8 cellular contexts compared by ENCODE assay signal in genomic region chr20:35600176-35600995, GRCh38. TPM values are rescaled to one million over a fixed set of nuclear protein-coding genes. Genes with fewer than 3 reads are reported as not detected.
DNase-seq lines count a peak whose midpoint lies in the region; ATAC-seq and TF ChIP-seq lines count a peak whose summit lies in the region.

No MANE protein-coding gene starts in this region.

- no peak for DNase-seq in CD4-positive, CD25-positive, alpha-beta regulatory T cell
- DNase-seq in activated CD8-positive, alpha-beta T cell treated with anti-CD3 and anti-CD28 coated beads for 36 hours = no peak
- no peak for DNase-seq in iPS DF 6.9 (ENCODE audit: low read depth, low spot score)
- DNase-seq in prostate gland (ENCODE audit: low spot score) = no peak
- no peak for DNase-seq in DMS79 (lab: John Stamatoyannopoulos, UW)
- no peak for DNase-seq in OCI-M2 (lab: John Stamatoyannopoulos, UW; ENCODE audit: unreplicated experiment)
- no peak for DNase-seq in COR-L47 (lab: John Stamatoyannopoulos, UW)

- intact Hi-C loops in activated CD8-positive, alpha-beta T cell treated with anti-CD3 and anti-CD28 coated beads for 36 hours (cut with micrococcal nuclease) = no loop called here
- intact Hi-C loops in prostate gland (cut with DNase I) = loop anchor here (5.0 kb wide), 2 partner anchors 97 to 287 kb away; partner anchors contain the start of genes NFS1 and ROMO1

- no peak for ATAC-seq in CD4-positive, CD25-positive, alpha-beta regulatory T cell (ENCODE audit: low read depth in 2 of 2)
- ATAC-seq in activated CD8-positive, alpha-beta T cell treated with anti-CD3 and anti-CD28 coated beads for 36 hours = no peak
- no peak for ATAC-seq in GM18505 (IDR thresholded peaks at IDR 0.05; ENCODE audit: unreplicated experiment)

- H3K27ac ChIP-seq in CD4-positive, CD25-positive, alpha-beta regulatory T cell (ENCODE audit: insufficient read depth, low read length, poor library complexity, severe bottlenecking) = no peak overlapping the region
- no peak overlapping the region for H3K27ac ChIP-seq in iPS DF 6.9 (ENCODE audit: low read length)
- no peak overlapping the region for H3K27ac ChIP-seq in prostate gland

- H3K36me3 ChIP-seq in CD4-positive, CD25-positive, alpha-beta regulatory T cell (ENCODE audit: control insufficient read depth, insufficient read depth, low read length) = no peaks in the 10 kb centered on the region
- no peaks in the 10 kb centered on the region for H3K36me3 ChIP-seq in iPS DF 6.9 (ENCODE audit: control insufficient read depth, insufficient read depth, low read length)
- H3K36me3 ChIP-seq in prostate gland = no peaks in the 10 kb centered on the region

- H3K9me3 Mint-ChIP-seq in CD4-positive, CD25-positive, alpha-beta regulatory T cell = no peaks in the 10 kb centered on the region
- H3K9me3 Mint-ChIP-seq in activated CD8-positive, alpha-beta T cell treated with anti-CD3 and anti-CD28 coated beads for 36 hours = no peaks in the 10 kb centered on the region

- H3K4me1 Mint-ChIP-seq in CD4-positive, CD25-positive, alpha-beta regulatory T cell = peaks cover 0 to 16% (median 8%) of the 10 kb centered on the region in 4 donors
- H3K4me1 Mint-ChIP-seq in activated CD8-positive, alpha-beta T cell treated with anti-CD3 and anti-CD28 coated beads for 36 hours (ENCODE audit: low read depth) = peaks cover 4% of the 10 kb centered on the region

- CTCF ChIA-PET in activated CD8-positive, alpha-beta T cell treated with anti-CD3 and anti-CD28 coated beads for 36 hours (lab: Charles Lee) = interaction anchor here (1.2 to 2.0 kb wide), 4 partner anchors 12 to 393 kb away, joined by 3 to 9 read pairs (median 4); no protein-coding TSS in a partner anchor

- no peak overlapping the region for H3K4me3 ChIP-seq in CD4-positive, CD25-positive, alpha-beta regulatory T cell (ENCODE audit: low read depth, low read length)
- peak overlapping the region; percentile 29; the same call in 1 of the 2 replicates for H3K4me3 ChIP-seq in iPS DF 6.9 (ENCODE audit: low read length)
- H3K4me3 ChIP-seq in prostate gland = peak overlapping the region; percentile 27 to 42

- H3K27me3 Mint-ChIP-seq in CD4-positive, CD25-positive, alpha-beta regulatory T cell = peaks cover 65% of the 10 kb centered on the region
- H3K27me3 Mint-ChIP-seq in activated CD8-positive, alpha-beta T cell treated with anti-CD3 and anti-CD28 coated beads for 36 hours = peaks cover 28% of the 10 kb centered on the region

- POLR2A ChIA-PET in activated CD8-positive, alpha-beta T cell treated with anti-CD3 and anti-CD28 coated beads for 36 hours (lab: Charles Lee) = interaction anchor here (1.0 to 1.7 kb wide), 2 partner anchors 15 to 73 kb away, joined by 3 to 4 read pairs; partner anchors contain the start of gene SPAG4

- TF ChIP-seq CTCF in activated CD8-positive, alpha-beta T cell treated with anti-CD3 and anti-CD28 coated beads for 36 hours (IDR thresholded peaks at IDR 0.05) = no peak
- no peak for TF ChIP-seq CTCF in prostate gland (IDR thresholded peaks at IDR 0.05)

- H3K4me1 ChIP-seq in CD4-positive, CD25-positive, alpha-beta regulatory T cell (ENCODE audit: control insufficient read depth, insufficient read depth, low read length, poor library complexity, severe bottlenecking) = peaks cover 18% of the 10 kb centered on the region
- H3K4me1 ChIP-seq in iPS DF 6.9 (ENCODE audit: control insufficient read depth, insufficient read depth, low read length) = 0 out of 2 replicates have a peak, but pooled peaks cover 1% of the 10 kb centered on the region
- H3K4me1 ChIP-seq in prostate gland (replicated peaks) = no peaks in the 10 kb centered on the region

- WGBS in iPS DF 6.9 (ENCODE audit: insufficient coverage, insufficient read length) = no CpG with 5 or more reads among the region's 34 CpGs
- 26% methylated on average over 34 of the region's 34 CpGs for WGBS in prostate gland

- no peak overlapping the region for H3K27ac Mint-ChIP-seq in CD4-positive, CD25-positive, alpha-beta regulatory T cell
- no peak overlapping the region for H3K27ac Mint-ChIP-seq in activated CD8-positive, alpha-beta T cell treated with anti-CD3 and anti-CD28 coated beads for 36 hours

- H3K27me3 ChIP-seq in CD4-positive, CD25-positive, alpha-beta regulatory T cell (ENCODE audit: control insufficient read depth, insufficient read depth, low read length) = no peaks in the 10 kb centered on the region
- H3K27me3 ChIP-seq in iPS DF 6.9 (ENCODE audit: control insufficient read depth, insufficient read depth, low read length) = peaks cover 5% of the 10 kb centered on the region; the same call in 1 of the 2 replicates
- no peaks in the 10 kb centered on the region for H3K27me3 ChIP-seq in prostate gland (replicated peaks; ENCODE audit: insufficient read depth)

- no peaks in the 10 kb centered on the region for H3K36me3 Mint-ChIP-seq in CD4-positive, CD25-positive, alpha-beta regulatory T cell
- H3K36me3 Mint-ChIP-seq in activated CD8-positive, alpha-beta T cell treated with anti-CD3 and anti-CD28 coated beads for 36 hours (ENCODE audit: low read depth) = no peaks in the 10 kb centered on the region

- no peaks in the 10 kb centered on the region for H3K9me3 ChIP-seq in CD4-positive, CD25-positive, alpha-beta regulatory T cell (ENCODE audit: control insufficient read depth in 2 of 2, low read length in 2 of 2)
- H3K9me3 ChIP-seq in iPS DF 6.9 (ENCODE audit: control insufficient read depth, insufficient read depth, low read length) = no peaks in the 10 kb centered on the region
- H3K9me3 ChIP-seq in prostate gland = no peaks in the 10 kb centered on the region

- peak overlapping the region; percentile 60 to 87 (median 80) for H3K4me3 Mint-ChIP-seq in CD4-positive, CD25-positive, alpha-beta regulatory T cell
- peak overlapping the region; percentile 69 for H3K4me3 Mint-ChIP-seq in activated CD8-positive, alpha-beta T cell treated with anti-CD3 and anti-CD28 coated beads for 36 hours

- no peak for TF ChIP-seq POLR2A in prostate gland (IDR thresholded peaks at IDR 0.05)
- no peak for TF ChIP-seq POLR2A in GM18505 (IDR thresholded peaks at IDR 0.05; ENCODE audit: borderline replicate concordance, extremely low read depth, insufficient read depth, insufficient read length)

RNA-seq across cellular contexts. Expression of gene SPAG4, which starts 15.2 kb away (rescaled TPM):
- 21.8 TPM for total RNA-seq in CD4-positive, CD25-positive, alpha-beta regulatory T cell
- 1 to 10 TPM in 1 of 4 donors, under 1 TPM in 3; 0.11 to 1.2 (median 0.34) TPM for polyA plus RNA-seq in CD4-positive, CD25-positive, alpha-beta regulatory T cell
- total RNA-seq in activated CD8-positive, alpha-beta T cell treated with anti-CD3 and anti-CD28 coated beads for 36 hours = 10 to 100 TPM; 11.5 to 11.8 TPM
- total RNA-seq in prostate gland = 10 to 100 TPM in 1 of 2 donors, under 1 TPM in 1; 0.91 to 10.4 TPM

RNA-seq across cellular contexts. Expression of gene ERGIC3, which starts 58.5 kb away (rescaled TPM):
- 132 TPM for total RNA-seq in CD4-positive, CD25-positive, alpha-beta regulatory T cell
- polyA plus RNA-seq in CD4-positive, CD25-positive, alpha-beta regulatory T cell = 100 to 1,000 TPM; 121 to 138 (median 131) TPM
- 10 to 100 TPM; 94.3 to 98.0 TPM for total RNA-seq in activated CD8-positive, alpha-beta T cell treated with anti-CD3 and anti-CD28 coated beads for 36 hours
- 100 to 1,000 TPM; 277 to 282 TPM for total RNA-seq in prostate gland
